12 cellular contexts compared by ENCODE assay signal in genomic region chr1:151574575-151575529, GRCh38. TPM values are rescaled to one million over a fixed set of nuclear protein-coding genes. Genes with fewer than 3 reads are reported as not detected.
DNase-seq lines count a peak whose midpoint lies in the region; ATAC-seq and TF ChIP-seq lines count a peak whose summit lies in the region.
"Had no signal": no experiment of that assay in that cellular context is flagged by ENCODE, and none has a peak within 500 bp of the region (broad histone marks: within the 10 kb centered on the region; RNA-seq: fewer than 3 reads in every experiment).

No MANE protein-coding gene starts in this region.

- H3K9me3 ChIP-seq in esophagus (ENCODE audit: control insufficient read depth in 2 of 2, insufficient read depth in 1 of 2, low read depth in 1 of 2, low read length in 1 of 2) (no peaks in the 10 kb centered on the region), sigmoid colon (no peaks in the 10 kb centered on the region)
- H3K9me3 ChIP-seq: BLaER1 had no signal

- H3K36me3 ChIP-seq in esophagus (ENCODE audit: control insufficient read depth in 2 of 2, insufficient read depth in 2 of 2, low read length in 1 of 2) (peaks cover 0 to 16% of the 10 kb centered on the region in 2 donors), sigmoid colon (peaks cover 7 to 78% (median 21%) of the 10 kb centered on the region in 4 donors)
- H3K36me3 ChIP-seq: BLaER1 had no signal

- DNase-seq in activated CD8-positive, alpha-beta memory T cell treated with anti-CD3 and anti-CD28 coated beads for 48 hours (ENCODE audit: low read depth in 2 of 3, low spot score in 2 of 3): peak in 2 of 3 experiments; percentile 4 to 10
- DNase-seq in activated CD8-positive, alpha-beta memory T cell treated with anti-CD3 and anti-CD28 coated beads, Interleukin-2, amount 50 U/mL, for 48 hours: no peak
- DNase-seq in RPMI7951 (ENCODE audit: low read depth) (peak; percentile 84), sigmoid colon (no peak)
- DNase-seq: effector CD8-positive, alpha-beta T cell; naive B cell; NCI-H1694 treated with DMSO at 0.1 percent for 48 hours had no signal

- no peaks in the 10 kb centered on the region for H3K27me3 Mint-ChIP-seq in stimulated activated memory B cell treated with anti-CD40 and anti-IgM and Interleukin-4, amounts not matched to agents 10 μg/mL and 1 μg/mL and 100 μg/mL, for 72 hours
- H3K27me3 Mint-ChIP-seq: naive B cell had no signal

- WGBS in esophagus, 2 donors: 58 to 72% methylated on average over 12 of the region's 12 CpGs
- 80 to 82% methylated on average over 12 of the region's 12 CpGs for WGBS in sigmoid colon, 2 donors

- no peak overlapping the region for H3K27ac Mint-ChIP-seq in stimulated activated memory B cell treated with anti-CD40 and anti-IgM and Interleukin-4, amounts not matched to agents 10 μg/mL and 1 μg/mL and 100 μg/mL, for 72 hours
- H3K27ac Mint-ChIP-seq: naive B cell had no signal

- TF ChIP-seq EP300 in sigmoid colon (IDR thresholded peaks at IDR 0.05): no peak

- no peak overlapping the region for H3K4me3 ChIP-seq in esophagus (ENCODE audit: low read depth in 1 of 2, low read length in 2 of 2)
- H3K4me3 ChIP-seq in sigmoid colon: no peak overlapping the region
- H3K4me3 ChIP-seq: BLaER1 had no signal

- H3K4me3 Mint-ChIP-seq in stimulated activated memory B cell treated with anti-CD40 and anti-IgM and Interleukin-4, amounts not matched to agents 10 μg/mL and 1 μg/mL and 100 μg/mL, for 72 hours: no peak overlapping the region
- H3K4me3 Mint-ChIP-seq: naive B cell had no signal

- no peaks in the 10 kb centered on the region for H3K36me3 Mint-ChIP-seq in stimulated activated memory B cell treated with anti-CD40 and anti-IgM and Interleukin-4, amounts not matched to agents 10 μg/mL and 1 μg/mL and 100 μg/mL, for 72 hours

- H3K27me3 ChIP-seq in esophagus (ENCODE audit: control insufficient read depth in 1 of 2, insufficient read depth in 2 of 2, low read length in 2 of 2) (no peaks in the 10 kb centered on the region), sigmoid colon (no peaks in the 10 kb centered on the region)
- H3K27me3 ChIP-seq: BLaER1 had no signal

- intact Hi-C loops in sigmoid colon (cut with DNase I): no loop called here

- peak; percentile 48 for ATAC-seq in stimulated activated memory B cell treated with anti-CD40 and anti-IgM and Interleukin-4, amounts not matched to agents 10 μg/mL and 1 μg/mL and 100 μg/mL, for 72 hours
- ATAC-seq in GM21515 (IDR thresholded peaks at IDR 0.05; ENCODE audit: unreplicated experiment) (no peak), HG03095 (IDR thresholded peaks at IDR 0.05; ENCODE audit: unreplicated experiment) (no peak)

- no peaks in the 10 kb centered on the region for H3K9me3 Mint-ChIP-seq in stimulated activated memory B cell treated with anti-CD40 and anti-IgM and Interleukin-4, amounts not matched to agents 10 μg/mL and 1 μg/mL and 100 μg/mL, for 72 hours
- H3K9me3 Mint-ChIP-seq: naive B cell had no signal

- H3K4me1 ChIP-seq in esophagus (ENCODE audit: control insufficient read depth in 2 of 2, insufficient read depth in 2 of 2, low read length in 1 of 2) (peaks cover 0 to 16% of the 10 kb centered on the region in 2 donors), sigmoid colon (no peaks in the 10 kb centered on the region)
- H3K4me1 ChIP-seq: BLaER1 had no signal

- peak overlapping the region; percentile 83 to 97 for H3K27ac ChIP-seq in esophagus (ENCODE audit: low read depth in 2 of 2, low read length in 1 of 2)
- no peak overlapping the region for H3K27ac ChIP-seq in sigmoid colon
- H3K27ac ChIP-seq: BLaER1 had no signal

- no peaks in the 10 kb centered on the region for H3K4me1 Mint-ChIP-seq in stimulated activated memory B cell treated with anti-CD40 and anti-IgM and Interleukin-4, amounts not matched to agents 10 μg/mL and 1 μg/mL and 100 μg/mL, for 72 hours
- H3K4me1 Mint-ChIP-seq: naive B cell had no signal

- TF ChIP-seq POLR2A in sigmoid colon (IDR thresholded peaks at IDR 0.05): no peak

- TF ChIP-seq CTCF in sigmoid colon (IDR thresholded peaks at IDR 0.05): no peak

RNA-seq across cellular contexts. Expression of gene TUFT1, which starts 34.7 kb away (rescaled TPM):
- 2.3 and 3.8 TPM in 2 replicates for total RNA-seq in RPMI7951 (2014; rRNA removed; shearing (Covaris generic))
- polyA plus RNA-seq in esophagus (10 to 100 TPM; 28.6 to 33.5 TPM), sigmoid colon (10 to 100 TPM; 12.1 to 18.0 (median 16.8) TPM)
- 10 to 100 TPM in 3 of 4 donors, 1 to 10 TPM in 1; 8.0 to 13.4 (median 11.5) TPM for total RNA-seq in sigmoid colon

RNA-seq across cellular contexts. Expression of gene SNX27, which starts 37.0 kb away (rescaled TPM):
- total RNA-seq in RPMI7951 (2014; rRNA removed; shearing (Covaris generic)): 15.4 and 19.6 TPM in 2 replicates
- polyA plus RNA-seq in esophagus (1 to 10 TPM; 3.9 to 5.1 TPM), sigmoid colon (10 to 100 TPM in 1 of 3 donors, 1 to 10 TPM in 2; 3.6 to 12.3 (median 7.4) TPM)
- 10 to 100 TPM; 49.0 to 59.0 (median 54.1) TPM for total RNA-seq in sigmoid colon

Comparison
In these comparisons a context has a peak if more than half of its experiments do, and no peak if none do; other contexts are left out.
1. DNase-seq: peak in activated CD8-positive, alpha-beta memory T cell treated with anti-CD3 and anti-CD28 coated beads for 48 hours (2 of 3) and RPMI7951 (single experiment); none in activated CD8-positive, alpha-beta memory T cell treated with anti-CD3 and anti-CD28 coated beads, Interleukin-2, amount 50 U/mL, for 48 hours (single experiment) and sigmoid colon (single experiment).
2. H3K27ac ChIP-seq: peak in esophagus (2 of 2); none in sigmoid colon (0 of 4).